ENCODE assay signal across 24 cellular contexts in genomic region chr2:225090746-225091145, GRCh38. TPM values are rescaled to one million over a fixed set of nuclear protein-coding genes. Genes with fewer than 3 reads are reported as not detected.
DNase-seq lines count a peak whose midpoint lies in the region; ATAC-seq and TF ChIP-seq lines count a peak whose summit lies in the region.
"Had no signal": no experiment of that assay in that cellular context is flagged by ENCODE, and none has a peak within 500 bp of the region (broad histone marks: within the 10 kb centered on the region; RNA-seq: fewer than 3 reads in every experiment).

No MANE protein-coding gene starts in this region.

- peak overlapping the region; percentile 63 for H3K4me3 Mint-ChIP-seq in HFFc6
- H3K4me3 Mint-ChIP-seq: activated CD4-positive, alpha-beta memory T cell treated with anti-CD3 and anti-CD28 coated beads, Interleukin-2, amount 10 ng/mL, durations not matched to agents 7 days and 5 days; CD4-positive, alpha-beta memory T cell; nephron; stimulated activated naive B cell treated with anti-CD40 and anti-IgM and Interleukin-4, amounts not matched to agents 10 μg/mL and 1 μg/mL and 100 μg/mL, for 72 hours; T-helper 2 cell treated with Interferon-gamma antibody and Interleukin-4, amounts not matched to agents 5 μg/mL and 100 μg/mL, for 36 hours; WTC11 had no signal

- H3K9me3 Mint-ChIP-seq in HFFc6, result no peaks in the 10 kb centered on the region
- H3K9me3 Mint-ChIP-seq: activated CD4-positive, alpha-beta memory T cell treated with anti-CD3 and anti-CD28 coated beads, Interleukin-2, amount 10 ng/mL, durations not matched to agents 7 days and 5 days; nephron; T-helper 2 cell treated with Interferon-gamma antibody and Interleukin-4, amounts not matched to agents 5 μg/mL and 100 μg/mL, for 36 hours had no signal

- no peaks in the 10 kb centered on the region for H3K4me1 ChIP-seq in body of pancreas
- H3K4me1 ChIP-seq: gastroesophageal sphincter, testis had no signal

- H3K27ac Mint-ChIP-seq in HFFc6, result peak overlapping the region; percentile 95
- H3K27ac Mint-ChIP-seq: activated CD4-positive, alpha-beta memory T cell treated with anti-CD3 and anti-CD28 coated beads, Interleukin-2, amount 10 ng/mL, durations not matched to agents 7 days and 5 days; CD4-positive, alpha-beta memory T cell; nephron; stimulated activated naive B cell treated with anti-CD40 and anti-IgM and Interleukin-4, amounts not matched to agents 10 μg/mL and 1 μg/mL and 100 μg/mL, for 72 hours; T-helper 2 cell treated with Interferon-gamma antibody and Interleukin-4, amounts not matched to agents 5 μg/mL and 100 μg/mL, for 36 hours; WTC11 had no signal

- 41 to 51% methylated on average over 3 of the region's 3 CpGs for WGBS in body of pancreas, 2 donors

- H3K4me3 ChIP-seq in body of pancreas, result no peak overlapping the region
- H3K4me3 ChIP-seq: gastroesophageal sphincter, GM12878, testis had no signal

- H3K27ac ChIP-seq in body of pancreas, result no peak overlapping the region
- H3K27ac ChIP-seq: gastroesophageal sphincter, testis had no signal

- no peaks in the 10 kb centered on the region for H3K9me3 ChIP-seq in body of pancreas
- H3K9me3 ChIP-seq: gastroesophageal sphincter, testis had no signal

- H3K4me1 Mint-ChIP-seq in HFFc6 (ENCODE audit: low read depth), result peaks cover 50% of the 10 kb centered on the region
- H3K4me1 Mint-ChIP-seq: nephron; stimulated activated naive B cell treated with anti-CD40 and anti-IgM and Interleukin-4, amounts not matched to agents 10 μg/mL and 1 μg/mL and 100 μg/mL, for 72 hours; WTC11 had no signal

- H3K36me3 ChIP-seq in body of pancreas (replicated peaks in 1 of 2; ENCODE audit: insufficient read depth in 1 of 2, low read depth in 2 of 2), result no peaks in the 10 kb centered on the region
- H3K36me3 ChIP-seq: gastroesophageal sphincter had no signal

- TF ChIP-seq POLR2A in body of pancreas (IDR thresholded peaks at IDR 0.05), result no peak

- DNase-seq in AG08395 (ENCODE audit: low spot score) (peak; percentile 20), HFFc6 (peak; percentile 37), kidney tubule cell (ENCODE audit: low spot score) (peak; percentile 44), body of pancreas (no peak), SHP77 (lab: John Stamatoyannopoulos, UW) (no peak), NCI-H2081 (lab: John Stamatoyannopoulos, UW) (no peak), T-helper 9 cell (no peak)
- DNase-seq: activated CD4-positive, alpha-beta memory T cell treated with anti-CD3 and anti-CD28 coated beads, Interleukin-2, amount 10 ng/mL, durations not matched to agents 7 days and 5 days; activated T-cell treated with anti-CD3 and anti-CD28 coated beads for 4 hours; amygdala; CD4-positive, alpha-beta memory T cell; erythroblast; Karpas-422; NCI-H1105; NCI-H774; stimulated activated naive B cell treated with anti-CD40 and anti-IgM and Interleukin-4, amounts not matched to agents 10 μg/mL and 1 μg/mL and 100 μg/mL, for 72 hours; testis had no signal

- no peaks in the 10 kb centered on the region for H3K27me3 Mint-ChIP-seq in HFFc6 (ENCODE audit: insufficient read depth)

- no peak for TF ChIP-seq CTCF in HFFc6 (IDR thresholded peaks at IDR 0.05)
- no peak for TF ChIP-seq CTCF in body of pancreas (IDR thresholded peaks at IDR 0.05)

- intact Hi-C loops in body of pancreas (cut with DNase I), result no loop called here

- ATAC-seq in SK-N-SH treated with all-trans-retinoic acid at 6 μM for 48 hours (peak; percentile 47; the same call in 2 of the 3 replicates), body of pancreas (no peak)
- ATAC-seq: gastroesophageal sphincter; GM12878; sciatic nerve; stimulated activated naive B cell treated with anti-CD40 and anti-IgM and Interleukin-4, amounts not matched to agents 10 μg/mL and 1 μg/mL and 100 μg/mL, for 72 hours; WTC11 had no signal

- H3K36me3 Mint-ChIP-seq in HFFc6 (ENCODE audit: low read depth), result peaks cover 10% of the 10 kb centered on the region
- H3K36me3 Mint-ChIP-seq: CD4-positive, alpha-beta memory T cell; stimulated activated naive B cell treated with anti-CD40 and anti-IgM and Interleukin-4, amounts not matched to agents 10 μg/mL and 1 μg/mL and 100 μg/mL, for 72 hours; WTC11 had no signal

- H3K27me3 ChIP-seq in body of pancreas, result no peaks in the 10 kb centered on the region
- H3K27me3 ChIP-seq: gastroesophageal sphincter, testis had no signal

TF ChIP-seq in SK-N-SH treated with all-trans-retinoic acid at 6 μM for 48 hours, 23 proteins besides CTCF, POLR2A, EP300 and RAD21:
- TF ChIP-seq CSDC2 (CRISPR knock-in tag; IDR thresholded peaks at IDR 0.05) (no peak), SNAI2 (CRISPR knock-in tag; IDR thresholded peaks at IDR 0.05) (no peak), PATZ1 (CRISPR knock-in tag; IDR thresholded peaks at IDR 0.05; ENCODE audit: borderline replicate concordance) (no peak), OSR1 (CRISPR knock-in tag; IDR thresholded peaks at IDR 0.05) (no peak), TOX (CRISPR knock-in tag; IDR thresholded peaks at IDR 0.05; ENCODE audit: borderline replicate concordance) (no peak), ZNF8 (CRISPR knock-in tag; IDR thresholded peaks at IDR 0.05) (no peak), ZFP30 (CRISPR knock-in tag; IDR thresholded peaks at IDR 0.05) (no peak), GLIS3 (CRISPR knock-in tag; IDR thresholded peaks at IDR 0.05) (no peak), ZNF565 (CRISPR knock-in tag; conservative IDR thresholded peaks at IDR 0.05; ENCODE audit: low read depth) (no peak), CSRNP3 (CRISPR knock-in tag; IDR thresholded peaks at IDR 0.05) (no peak), ZNF70 (CRISPR knock-in tag; IDR thresholded peaks at IDR 0.05) (no peak), ARNTL (CRISPR knock-in tag; IDR thresholded peaks at IDR 0.05; ENCODE audit: borderline replicate concordance, low read depth) (no peak), BACH2 (CRISPR knock-in tag; IDR thresholded peaks at IDR 0.05; ENCODE audit: borderline replicate concordance) (no peak), ISL1 (CRISPR knock-in tag; IDR thresholded peaks at IDR 0.05) (no peak), POU6F1 (CRISPR knock-in tag; IDR thresholded peaks at IDR 0.05; ENCODE audit: borderline replicate concordance, low read depth) (no peak), ZC3H10 (CRISPR knock-in tag; IDR thresholded peaks at IDR 0.05) (no peak), RARB (CRISPR knock-in tag; IDR thresholded peaks at IDR 0.05) (no peak), ZFP3 (CRISPR knock-in tag; IDR thresholded peaks at IDR 0.05) (no peak), TCF4 (CRISPR knock-in tag; IDR thresholded peaks at IDR 0.05; ENCODE audit: borderline replicate concordance) (no peak)

RNA-seq across cellular contexts. Expression of gene DOCK10, which starts 48.5 kb away (rescaled TPM):
- total RNA-seq in HFFc6 (2021; fragmentation: NEBNext Ultra II Directional; extraction: Animal tissue kit (Norgen Biotek cat#: 25700)), result 10 to 100 TPM; 61.1 to 78.8 (median 75.8) TPM
- 1 to 10 TPM; 2.0 to 3.4 TPM for total RNA-seq in body of pancreas

Comparison
In these comparisons a context has a peak if more than half of its experiments do, and no peak if none do; other contexts are left out.
1. DNase-seq: peak in AG08395 (single experiment), HFFc6 (single experiment) and kidney tubule cell (single experiment); none in body of pancreas (0 of 4), SHP77 (0 of 2), NCI-H2081 (0 of 2) and T-helper 9 cell (single experiment).
2. RNA of gene DOCK10, which starts 48.5 kb away (total RNA-seq): 61.1 to 78.8 TPM in HFFc6; 2.0 to 3.4 TPM in body of pancreas; every median in the first group is over 10 times any median in the second.